8 cellular contexts compared by ENCODE assay signal in the genomic region with DNA sequence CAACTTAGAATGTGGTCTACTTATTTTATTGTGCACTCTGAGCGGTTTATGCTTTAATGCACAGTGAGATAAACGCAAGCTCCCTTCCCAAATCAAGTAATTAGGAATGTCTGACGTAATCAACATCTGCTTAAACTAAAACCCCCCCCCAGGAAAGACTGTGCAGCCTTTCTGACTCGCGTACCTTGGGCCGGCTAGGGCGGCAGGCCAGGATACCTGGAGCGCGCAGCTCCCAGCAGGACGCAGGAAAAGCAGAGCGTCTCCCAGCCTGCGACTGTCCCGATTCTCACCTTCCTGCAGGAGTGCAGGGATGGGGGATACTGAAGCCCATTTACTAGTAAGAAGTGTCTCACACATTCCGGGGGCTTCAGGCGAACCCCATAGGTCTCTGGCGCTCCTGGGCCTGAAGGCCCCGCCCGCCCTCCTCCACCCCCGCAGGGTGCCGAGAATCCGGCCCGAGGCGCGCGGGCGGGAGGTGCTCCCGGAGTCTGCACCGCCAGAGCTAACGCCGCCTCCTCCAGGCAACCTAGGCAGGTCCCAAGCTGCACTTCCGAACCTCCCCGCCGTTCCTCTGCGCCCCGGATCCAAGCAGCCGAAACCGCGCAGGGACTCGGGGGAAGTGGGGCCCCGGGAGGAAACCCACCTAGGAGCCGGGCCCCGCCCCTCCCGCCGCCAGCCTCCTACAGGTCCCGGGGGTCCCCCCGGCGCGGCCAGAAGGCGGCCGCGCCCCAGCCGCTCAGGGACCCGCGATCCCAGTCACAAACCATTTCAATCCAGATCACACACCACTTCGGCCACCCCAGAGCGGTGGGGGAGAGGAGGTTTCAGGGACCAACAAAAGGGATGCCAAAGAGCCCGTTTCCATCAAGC. TPM values are rescaled to one million over a fixed set of nuclear protein-coding genes. Genes with fewer than 3 reads are reported as not detected.
DNase-seq lines count a peak whose midpoint lies in the region; ATAC-seq and TF ChIP-seq lines count a peak whose summit lies in the region.

No MANE protein-coding gene starts in this region.

- H3K36me3 ChIP-seq in SJSA1 (no peaks in the 10 kb centered on the region), urinary bladder (ENCODE audit: insufficient read depth) (no peaks in the 10 kb centered on the region)

- H3K27ac Mint-ChIP-seq in activated CD4-positive, alpha-beta T cell treated with anti-CD3 and anti-CD28 coated beads, Interleukin-2, amount 10 ng/mL, durations not matched to agents 24 days and 14 days: no peak overlapping the region
- H3K27ac Mint-ChIP-seq in effector memory CD8-positive, alpha-beta T cell: no peak overlapping the region
- peak overlapping the region; percentile 90 for H3K27ac Mint-ChIP-seq in mesothelial cell of epicardium

- H3K4me3 ChIP-seq in SJSA1 (peak overlapping the region; percentile 42), urinary bladder (ENCODE audit: low read depth, low read length) (peak overlapping the region; percentile 69)

- H3K4me3 Mint-ChIP-seq in activated CD4-positive, alpha-beta T cell treated with anti-CD3 and anti-CD28 coated beads, Interleukin-2, amount 10 ng/mL, durations not matched to agents 24 days and 14 days: peak overlapping the region; percentile 61
- peak overlapping the region; percentile 35 to 84 for H3K4me3 Mint-ChIP-seq in effector memory CD8-positive, alpha-beta T cell
- peak overlapping the region; percentile 89 for H3K4me3 Mint-ChIP-seq in mesothelial cell of epicardium

- no peaks in the 10 kb centered on the region for H3K9me3 Mint-ChIP-seq in activated CD4-positive, alpha-beta T cell treated with anti-CD3 and anti-CD28 coated beads, Interleukin-2, amount 10 ng/mL, durations not matched to agents 24 days and 14 days
- H3K9me3 Mint-ChIP-seq in effector memory CD8-positive, alpha-beta T cell: no peaks in the 10 kb centered on the region
- H3K9me3 Mint-ChIP-seq in mesothelial cell of epicardium: peaks cover 4% of the 10 kb centered on the region

- H3K4me1 Mint-ChIP-seq in activated CD4-positive, alpha-beta T cell treated with anti-CD3 and anti-CD28 coated beads, Interleukin-2, amount 10 ng/mL, durations not matched to agents 24 days and 14 days: peaks cover 6% of the 10 kb centered on the region
- peaks cover 0 to 2% of the 10 kb centered on the region in 2 donors for H3K4me1 Mint-ChIP-seq in effector memory CD8-positive, alpha-beta T cell (ENCODE audit: low read depth in 2 of 2)
- H3K4me1 Mint-ChIP-seq in mesothelial cell of epicardium: peaks cover 48% of the 10 kb centered on the region

- H3K36me3 Mint-ChIP-seq in activated CD4-positive, alpha-beta T cell treated with anti-CD3 and anti-CD28 coated beads, Interleukin-2, amount 10 ng/mL, durations not matched to agents 24 days and 14 days (ENCODE audit: low read depth): no peaks in the 10 kb centered on the region
- no peaks in the 10 kb centered on the region for H3K36me3 Mint-ChIP-seq in effector memory CD8-positive, alpha-beta T cell (ENCODE audit: insufficient read depth)
- H3K36me3 Mint-ChIP-seq in mesothelial cell of epicardium: no peaks in the 10 kb centered on the region

- WGBS in urinary bladder: 2% methylated on average over 57 of the region's 57 CpGs

- H3K27me3 Mint-ChIP-seq in activated CD4-positive, alpha-beta T cell treated with anti-CD3 and anti-CD28 coated beads, Interleukin-2, amount 10 ng/mL, durations not matched to agents 24 days and 14 days: peaks cover 70% of the 10 kb centered on the region
- peaks cover 37 to 61% of the 10 kb centered on the region in 2 donors for H3K27me3 Mint-ChIP-seq in effector memory CD8-positive, alpha-beta T cell
- H3K27me3 Mint-ChIP-seq in mesothelial cell of epicardium (ENCODE audit: low read depth): no peaks in the 10 kb centered on the region

- peak; percentile 63 for ATAC-seq in effector memory CD8-positive, alpha-beta T cell (replicated peaks)

- peaks cover 32% of the 10 kb centered on the region for H3K27me3 ChIP-seq in SJSA1 (replicated peaks)

- H3K4me1 ChIP-seq in SJSA1 (replicated peaks) (peaks cover 33% of the 10 kb centered on the region), urinary bladder (ENCODE audit: insufficient read depth) (peaks cover 2% of the 10 kb centered on the region)

- intact Hi-C loops in activated CD4-positive, alpha-beta T cell treated with anti-CD3 and anti-CD28 coated beads, Interleukin-2, amount 10 ng/mL, durations not matched to agents 24 days and 14 days (cut with micrococcal nuclease): loop anchor here (2.0 kb wide), 1 partner anchor 42 kb away; no protein-coding TSS in a partner anchor

- H3K9me3 ChIP-seq in SJSA1 (replicated peaks): no peaks in the 10 kb centered on the region

- DNase-seq in activated CD4-positive, alpha-beta T cell treated with anti-CD3 and anti-CD28 coated beads, Interleukin-2, amount 10 ng/mL, durations not matched to agents 24 days and 14 days: peak; percentile 81
- DNase-seq in activated CD4-positive, alpha-beta T cell treated with anti-CD3 and anti-CD28 coated beads, Interleukin-2, amount 50 U/mL, for 1 hour: no peak
- peak; percentile 18 to 45 for DNase-seq in SJSA1 (ENCODE audit: low read depth in 1 of 2, low spot score in 2 of 2)
- DNase-seq in effector memory CD8-positive, alpha-beta T cell: peak; percentile 10 to 28 (median 25)
- DNase-seq in mesothelial cell of epicardium (ENCODE audit: low spot score in 2 of 2, unreplicated experiment in 2 of 2): peak; percentile 62 to 79
- DNase-seq in effector CD8-positive, alpha-beta T cell (lab: John Stamatoyannopoulos, UW): no peak
- no peak for DNase-seq in GM19238 (ENCODE audit: insufficient read length, low spot score)

- no peak overlapping the region for H3K27ac ChIP-seq in SJSA1
- H3K27ac ChIP-seq in urinary bladder (ENCODE audit: low read depth): peak overlapping the region; percentile 39

- TF ChIP-seq CTCF in mesothelial cell of epicardium (IDR thresholded peaks at IDR 0.05; ENCODE audit: unreplicated experiment): peak; percentile 37

RNA-seq across cellular contexts. Expression of a gene that starts 1.4 kb away (rescaled TPM):
- 0.40 and 0.43 TPM in 2 replicates for total RNA-seq in activated CD4-positive, alpha-beta T cell treated with anti-CD3 and anti-CD28 coated beads, Interleukin-2, amount 10 ng/mL, durations not matched to agents 24 days and 14 days
- total RNA-seq in SJSA1 (2014; rRNA removed; shearing (Covaris generic)): 0.44 and 0.66 TPM in 2 replicates
- total RNA-seq in mesothelial cell of epicardium (36.7 to 41.0 TPM (median 39.7 TPM) in 3 replicates), urinary bladder (28.2 TPM)
- polyA plus RNA-seq in urinary bladder: 33.7 TPM

Comparison
In these comparisons a context has a peak if more than half of its experiments do, and no peak if none do; other contexts are left out.
1. DNase-seq: peak in activated CD4-positive, alpha-beta T cell treated with anti-CD3 and anti-CD28 coated beads, Interleukin-2, amount 10 ng/mL, durations not matched to agents 24 days and 14 days (single experiment), SJSA1 (2 of 2), effector memory CD8-positive, alpha-beta T cell (3 of 3) and mesothelial cell of epicardium (2 of 2); none in activated CD4-positive, alpha-beta T cell treated with anti-CD3 and anti-CD28 coated beads, Interleukin-2, amount 50 U/mL, for 1 hour (single experiment), effector CD8-positive, alpha-beta T cell (single experiment) and GM19238 (single experiment).
2. RNA of a gene that starts 1.4 kb away (total RNA-seq): 36.7 to 41.0 TPM in mesothelial cell of epicardium and 28.2 TPM in urinary bladder (single experiment); 0.44 to 0.66 TPM in SJSA1 and 0.40 to 0.43 TPM in activated CD4-positive, alpha-beta T cell treated with anti-CD3 and anti-CD28 coated beads, Interleukin-2, amount 10 ng/mL, durations not matched to agents 24 days and 14 days; every median in the first group is over 10 times any median in the second.
3. Peak in every context shown above with its lines, with median percentiles within 50 percentile points of each other: H3K4me3 Mint-ChIP-seq.